ENCODE assay signal across 17 cellular contexts in the genomic region with DNA sequence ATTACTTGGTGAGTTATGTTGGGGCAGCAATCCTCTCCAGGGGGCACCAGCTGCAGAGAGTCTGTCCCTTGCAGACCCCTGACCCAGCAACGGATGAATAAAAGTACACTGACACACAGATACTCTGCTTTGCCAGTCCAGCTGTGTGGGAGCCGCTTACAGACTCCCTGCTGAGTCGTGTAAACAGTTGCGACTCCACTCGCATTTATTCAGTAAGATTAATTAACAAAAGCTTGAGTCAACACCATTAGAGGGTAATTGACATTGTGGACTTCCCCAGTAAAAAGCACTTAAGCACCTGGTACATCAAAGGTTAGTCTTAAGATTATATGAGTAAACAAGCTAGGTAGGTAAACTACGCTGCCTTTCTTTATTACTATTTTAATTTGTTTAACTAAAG.
DNase-seq lines count a peak whose midpoint lies in the region; ATAC-seq and TF ChIP-seq lines count a peak whose summit lies in the region.
"Had no signal": no experiment of that assay in that cellular context is flagged by ENCODE, and none has a peak within 500 bp of the region (broad histone marks: within the 10 kb centered on the region; RNA-seq: fewer than 3 reads in every experiment).

No MANE protein-coding gene starts in this region.

- ATAC-seq in HG03175 (IDR thresholded peaks at IDR 0.05; ENCODE audit: unreplicated experiment): no peak

- no peak overlapping the region for H3K4me3 ChIP-seq in testis
- H3K4me3 ChIP-seq: uterus had no signal

- no peak overlapping the region for H3K27ac Mint-ChIP-seq in chondrocyte (ENCODE audit: unreplicated experiment)
- H3K27ac Mint-ChIP-seq: activated naive CD4-positive, alpha-beta T cell treated with anti-CD3 and anti-CD28 coated beads for 36 hours; CD8-positive, alpha-beta memory T cell had no signal

- TF ChIP-seq CTCF in VCaP (conservative IDR thresholded peaks at IDR 0.05) (no peak), testis (IDR thresholded peaks at IDR 0.05) (no peak), chondrocyte (IDR thresholded peaks at IDR 0.05) (no peak)

- H3K36me3 ChIP-seq in testis (ENCODE audit: low read depth, missing control alignments): no peaks in the 10 kb centered on the region
- H3K36me3 ChIP-seq: brain microvascular endothelial cell, uterus had no signal

- H3K27ac ChIP-seq in VCaP: peak overlapping the region; percentile 53
- no peak overlapping the region for H3K27ac ChIP-seq in testis
- H3K27ac ChIP-seq: brain microvascular endothelial cell, uterus had no signal

- WGBS in testis, 2 donors: 63 to 73% methylated on average over 6 of the region's 6 CpGs

- intact Hi-C loops in testis (cut with DNase I; ENCODE audit: low total_unique reads): no loop called here

- H3K4me1 ChIP-seq in testis: no peaks in the 10 kb centered on the region
- H3K4me1 ChIP-seq: uterus had no signal

- TF ChIP-seq POLR2A in testis (IDR thresholded peaks at IDR 0.05): no peak

- peak; percentile 64 for DNase-seq in NCI-H510A treated with DMSO at 0.1 percent for 48 hours (lab: John Stamatoyannopoulos, UW)
- no peak for DNase-seq in NCI-H510A (lab: John Stamatoyannopoulos, UW)
- DNase-seq in NCI-H2107 treated with DMSO at 0.1 percent for 48 hours (lab: John Stamatoyannopoulos, UW; ENCODE audit: unreplicated experiment): peak; percentile 85
- DNase-seq in testis: peak; percentile 21
- no peak for DNase-seq in NOMO-1 treated with DMSO at 0.1 percent for 48 hours (lab: John Stamatoyannopoulos, UW; ENCODE audit: unreplicated experiment)
- no peak for DNase-seq in chondrocyte (ENCODE audit: low spot score)
- DNase-seq: activated CD4-positive, alpha-beta T cell treated with anti-CD3 and anti-CD28 coated beads for 1 hour; brain microvascular endothelial cell; CD8-positive, alpha-beta memory T cell; effector CD4-positive, alpha-beta T cell; KBM-7; stimulated activated naive CD4-positive, alpha-beta T cell treated with Interleukin-2 at 50 U/mL for 16 hours; uterus had no signal

- H3K4me3 Mint-ChIP-seq in chondrocyte (ENCODE audit: unreplicated experiment): no peak overlapping the region
- H3K4me3 Mint-ChIP-seq: activated naive CD4-positive, alpha-beta T cell treated with anti-CD3 and anti-CD28 coated beads for 36 hours; CD8-positive, alpha-beta memory T cell; neural crest cell had no signal

- peaks cover 45% of the 10 kb centered on the region for H3K36me3 Mint-ChIP-seq in chondrocyte (ENCODE audit: low read depth)

- no peaks in the 10 kb centered on the region for H3K27me3 ChIP-seq in testis
- H3K27me3 ChIP-seq: brain microvascular endothelial cell, uterus had no signal

- H3K9me3 ChIP-seq in testis: no peaks in the 10 kb centered on the region
- H3K9me3 ChIP-seq: uterus had no signal

- H3K4me1 Mint-ChIP-seq in chondrocyte (ENCODE audit: low read depth): peaks cover 19% of the 10 kb centered on the region
- H3K4me1 Mint-ChIP-seq: neural crest cell had no signal

- H3K27me3 Mint-ChIP-seq in chondrocyte (ENCODE audit: low read depth): no peaks in the 10 kb centered on the region
- H3K27me3 Mint-ChIP-seq: CD8-positive, alpha-beta memory T cell had no signal

- H3K9me3 Mint-ChIP-seq in chondrocyte (ENCODE audit: low read depth): peaks cover 9% of the 10 kb centered on the region
- H3K9me3 Mint-ChIP-seq: activated naive CD4-positive, alpha-beta T cell treated with anti-CD3 and anti-CD28 coated beads for 36 hours; CD8-positive, alpha-beta memory T cell; neural crest cell had no signal

Comparison
In these comparisons a context has a peak if more than half of its experiments do, and no peak if none do; other contexts are left out.
1. DNase-seq: peak in NCI-H510A treated with DMSO at 0.1 percent for 48 hours (single experiment), NCI-H2107 treated with DMSO at 0.1 percent for 48 hours (single experiment) and testis (single experiment); none in NCI-H510A (single experiment), NOMO-1 treated with DMSO at 0.1 percent for 48 hours (single experiment) and chondrocyte (single experiment).